ENCODE assay signal across 31 cellular contexts in genomic region chr5:134993161-134993560, GRCh38. TPM values are rescaled to one million over a fixed set of nuclear protein-coding genes. Genes with fewer than 3 reads are reported as not detected.
"Had no signal": no experiment of that assay in that cellular context is flagged by ENCODE, and none has a peak within 500 bp of the region (broad histone marks: within the 10 kb centered on the region; RNA-seq: fewer than 3 reads in every experiment).

No MANE protein-coding gene starts in this region.

- H3K36me3 ChIP-seq: colonic mucosa, esophagus squamous epithelium, gastroesophageal sphincter, heart left ventricle, left ventricle myocardium inferior, lower lobe of right lung had no signal

- H3K27ac Mint-ChIP-seq: dendritic cell treated with granulocyte-macrophage colony-stimulating factor and Interleukin-4, amounts not matched to agents 40 ng/mL and 50 ng/mL, for 4 days; effector memory CD8-positive, alpha-beta T cell; endodermal cell; immature natural killer cell; mesothelial cell of epicardium had no signal

- H3K9me3 Mint-ChIP-seq: dendritic cell treated with granulocyte-macrophage colony-stimulating factor and Interleukin-4, amounts not matched to agents 40 ng/mL and 50 ng/mL, for 4 days; effector memory CD8-positive, alpha-beta T cell; immature natural killer cell had no signal

- H3K4me3 Mint-ChIP-seq: dendritic cell treated with granulocyte-macrophage colony-stimulating factor and Interleukin-4, amounts not matched to agents 40 ng/mL and 50 ng/mL, for 4 days; effector memory CD8-positive, alpha-beta T cell; endodermal cell; immature natural killer cell; mesothelial cell of epicardium; naive thymus-derived CD4-positive, alpha-beta T cell had no signal

- H3K4me1 ChIP-seq: colonic mucosa, esophagus squamous epithelium, foreskin keratinocyte, lower lobe of right lung had no signal

- ATAC-seq: effector memory CD8-positive, alpha-beta T cell; esophagus mucosa; foreskin keratinocyte; gastroesophageal sphincter; left colon; left lobe of liver; lower lobe of right lung; mucosa of descending colon; naive thymus-derived CD4-positive, alpha-beta T cell had no signal

- H3K27me3 Mint-ChIP-seq: effector memory CD8-positive, alpha-beta T cell had no signal

- H3K4me2 ChIP-seq: hepatocyte had no signal

- H2AFZ ChIP-seq: hepatocyte had no signal

- H3K4me1 Mint-ChIP-seq: immature natural killer cell, mesothelial cell of epicardium had no signal

- H3K4me3 ChIP-seq: colonic mucosa, esophagus squamous epithelium, gastroesophageal sphincter, heart left ventricle, hepatocyte, left ventricle myocardium inferior, lower lobe of right lung, mucosa of descending colon had no signal

- H3K27me3 ChIP-seq: colonic mucosa, esophagus squamous epithelium, gastroesophageal sphincter, heart left ventricle, hepatocyte had no signal

- H3K27ac ChIP-seq: colonic mucosa, esophagus squamous epithelium, foreskin keratinocyte, gastroesophageal sphincter, heart left ventricle, hepatocyte, left ventricle myocardium inferior, lower lobe of right lung had no signal

- H3K9me3 ChIP-seq: colonic mucosa, esophagus squamous epithelium, gastroesophageal sphincter, lower lobe of right lung, mucosa of descending colon had no signal

- H3K79me2 ChIP-seq: hepatocyte had no signal

- FAIRE-seq: endothelial cell of umbilical vein, kidney had no signal

- DNase-seq: colonic mucosa; cortex of kidney; effector CD8-positive, alpha-beta T cell; effector memory CD8-positive, alpha-beta T cell; endodermal cell; esophagus squamous epithelium; foreskin keratinocyte; heart left ventricle; hypothalamus; immature natural killer cell; islet precursor cell; kidney; kidney glomerular epithelial cell; left colon; left ventricle myocardium inferior; lower lobe of right lung; mesenchymal stem cell; mucosa of descending colon; naive thymus-derived CD4-positive, alpha-beta T cell had no signal

RNA-seq across cellular contexts. Expression of gene CATSPER3, which starts 25.5 kb away (rescaled TPM):
- total RNA-seq: epithelial cell of proximal tubule, hepatocyte, myocyte had no signal

RNA-seq across cellular contexts. Expression of gene PITX1, which starts 40.9 kb away (rescaled TPM):
- total RNA-seq: dermis microvascular lymphatic vessel endothelial cell, frontal cortex, kidney, left ventricle myocardium inferior, lung microvascular endothelial cell had no signal
- polyA plus RNA-seq: immature natural killer cell; naive thymus-derived CD4-positive, alpha-beta T cell had no signal
